ENCODE assay signal across 3 cellular contexts in genomic region chr6:73644941-73645591, GRCh38.
TF ChIP-seq lines count a peak whose summit lies in the region.

No MANE protein-coding gene starts in this region.

TF ChIP-seq in A549, 52 proteins besides CTCF, POLR2A, EP300 and RAD21:
- TF ChIP-seq HEYL (CRISPR knock-in tag; IDR thresholded peaks at IDR 0.05) = no peak
- TF ChIP-seq RCOR1 (IDR thresholded peaks at IDR 0.05; ENCODE audit: low read depth, low read length) = no peak
- TF ChIP-seq HDAC2 (IDR thresholded peaks at IDR 0.05) = no peak
- TF ChIP-seq RFX5 (IDR thresholded peaks at IDR 0.05) = no peak
- TF ChIP-seq CHD4 (IDR thresholded peaks at IDR 0.05; ENCODE audit: borderline replicate concordance) = no peak
- no peak for TF ChIP-seq HOXB5 (CRISPR knock-in tag; IDR thresholded peaks at IDR 0.05)
- TF ChIP-seq E2F6 (IDR thresholded peaks at IDR 0.05; ENCODE audit: borderline replicate concordance, low read depth) = no peak
- TF ChIP-seq EHF (CRISPR knock-in tag; IDR thresholded peaks at IDR 0.05) = no peak
- TF ChIP-seq ZSCAN20 (CRISPR knock-in tag; IDR thresholded peaks at IDR 0.05) = no peak
- no peak for TF ChIP-seq ZC3H11A (IDR thresholded peaks at IDR 0.05)
- TF ChIP-seq GATA3 (IDR thresholded peaks at IDR 0.05; ENCODE audit: borderline replicate concordance) = no peak
- TF ChIP-seq ATOH8 (CRISPR knock-in tag; IDR thresholded peaks at IDR 0.05; ENCODE audit: low read depth) = no peak
- TF ChIP-seq MAFK (IDR thresholded peaks at IDR 0.05; ENCODE audit: partially characterized antibody) = no peak

TF ChIP-seq in HEK293T, 16 proteins besides CTCF, POLR2A, EP300 and RAD21:
- TF ChIP-seq CTBP1 (IDR thresholded peaks at IDR 0.05; ENCODE audit: borderline replicate concordance) (no peak), LEF1 (IDR thresholded peaks at IDR 0.05; ENCODE audit: borderline replicate concordance) (no peak), PKNOX1 (IDR thresholded peaks at IDR 0.05) (peak; percentile 56)

TF ChIP-seq in GM12878, 131 proteins besides CTCF, POLR2A, EP300 and RAD21:
- no peak for TF ChIP-seq TAF1 (IDR thresholded peaks at IDR 0.05; ENCODE audit: borderline replicate concordance, low read depth, low read length)
- no peak for TF ChIP-seq NRF1 (conservative IDR thresholded peaks at IDR 0.05; ENCODE audit: low read depth, low read length)
- TF ChIP-seq ZZZ3 (IDR thresholded peaks at IDR 0.05; ENCODE audit: control insufficient read depth, insufficient read length, low read depth) = no peak
- no peak for TF ChIP-seq ELK1 (IDR thresholded peaks at IDR 0.05; ENCODE audit: low read depth, low read length)
- TF ChIP-seq ZBTB11 (CRISPR knock-in tag; IDR thresholded peaks at IDR 0.05) = no peak
- TF ChIP-seq SUPT20H (IDR thresholded peaks at IDR 0.05; ENCODE audit: borderline replicate concordance, control insufficient read depth, low read depth, low read length) = no peak
- TF ChIP-seq BHLHE40 (IDR thresholded peaks at IDR 0.05; ENCODE audit: borderline replicate concordance in 1 of 2, low read depth in 2 of 2, low read length in 1 of 2) = no peak
- TF ChIP-seq IRF5 (IDR thresholded peaks at IDR 0.05; ENCODE audit: borderline replicate concordance) = no peak
- TF ChIP-seq SMAD5 (IDR thresholded peaks at IDR 0.05; ENCODE audit: low read depth) = no peak
- no peak for TF ChIP-seq YY1 (IDR thresholded peaks at IDR 0.05; ENCODE audit: low read depth, low read length)
